Comparison of ENCODE assay signal across 1 cellular context in the genomic region with DNA sequence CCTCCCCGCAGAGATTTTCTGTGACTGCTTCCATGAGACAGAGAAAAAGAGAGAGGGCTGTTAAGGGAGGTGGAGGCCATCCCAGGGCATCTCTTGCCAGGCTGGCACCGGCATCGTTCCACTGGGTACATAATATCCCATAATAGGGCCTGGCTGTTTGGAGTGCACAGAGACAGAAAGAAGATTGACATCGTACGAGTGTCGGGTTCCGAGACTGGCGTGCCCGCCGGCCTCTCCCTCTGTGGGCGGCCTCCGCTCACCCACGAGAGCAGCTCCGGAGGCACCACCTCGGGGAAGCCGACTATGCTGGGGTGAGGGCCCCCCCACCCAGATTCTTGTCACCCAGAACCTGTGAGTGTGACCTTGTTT.
TF ChIP-seq lines count a peak whose summit lies in the region.

No MANE protein-coding gene starts in this region.

TF ChIP-seq in WTC11, 78 proteins besides CTCF, POLR2A, EP300 and RAD21 (continued from another document):
- TF ChIP-seq, protein P1, sequence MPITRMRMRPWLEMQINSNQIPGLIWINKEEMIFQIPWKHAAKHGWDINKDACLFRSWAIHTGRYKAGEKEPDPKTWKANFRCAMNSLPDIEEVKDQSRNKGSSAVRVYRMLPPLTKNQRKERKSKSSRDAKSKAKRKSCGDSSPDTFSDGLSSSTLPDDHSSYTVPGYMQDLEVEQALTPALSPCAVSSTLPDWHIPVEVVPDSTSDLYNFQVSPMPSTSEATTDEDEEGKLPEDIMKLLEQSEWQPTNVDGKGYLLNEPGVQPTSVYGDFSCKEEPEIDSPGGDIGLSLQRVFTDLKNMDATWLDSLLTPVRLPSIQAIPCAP (CRISPR knock-in tag; IDR thresholded peaks at IDR 0.05) = no peak
- no peak for TF ChIP-seq CREM (CRISPR knock-in tag; IDR thresholded peaks at IDR 0.05)
- TF ChIP-seq, protein P2, sequence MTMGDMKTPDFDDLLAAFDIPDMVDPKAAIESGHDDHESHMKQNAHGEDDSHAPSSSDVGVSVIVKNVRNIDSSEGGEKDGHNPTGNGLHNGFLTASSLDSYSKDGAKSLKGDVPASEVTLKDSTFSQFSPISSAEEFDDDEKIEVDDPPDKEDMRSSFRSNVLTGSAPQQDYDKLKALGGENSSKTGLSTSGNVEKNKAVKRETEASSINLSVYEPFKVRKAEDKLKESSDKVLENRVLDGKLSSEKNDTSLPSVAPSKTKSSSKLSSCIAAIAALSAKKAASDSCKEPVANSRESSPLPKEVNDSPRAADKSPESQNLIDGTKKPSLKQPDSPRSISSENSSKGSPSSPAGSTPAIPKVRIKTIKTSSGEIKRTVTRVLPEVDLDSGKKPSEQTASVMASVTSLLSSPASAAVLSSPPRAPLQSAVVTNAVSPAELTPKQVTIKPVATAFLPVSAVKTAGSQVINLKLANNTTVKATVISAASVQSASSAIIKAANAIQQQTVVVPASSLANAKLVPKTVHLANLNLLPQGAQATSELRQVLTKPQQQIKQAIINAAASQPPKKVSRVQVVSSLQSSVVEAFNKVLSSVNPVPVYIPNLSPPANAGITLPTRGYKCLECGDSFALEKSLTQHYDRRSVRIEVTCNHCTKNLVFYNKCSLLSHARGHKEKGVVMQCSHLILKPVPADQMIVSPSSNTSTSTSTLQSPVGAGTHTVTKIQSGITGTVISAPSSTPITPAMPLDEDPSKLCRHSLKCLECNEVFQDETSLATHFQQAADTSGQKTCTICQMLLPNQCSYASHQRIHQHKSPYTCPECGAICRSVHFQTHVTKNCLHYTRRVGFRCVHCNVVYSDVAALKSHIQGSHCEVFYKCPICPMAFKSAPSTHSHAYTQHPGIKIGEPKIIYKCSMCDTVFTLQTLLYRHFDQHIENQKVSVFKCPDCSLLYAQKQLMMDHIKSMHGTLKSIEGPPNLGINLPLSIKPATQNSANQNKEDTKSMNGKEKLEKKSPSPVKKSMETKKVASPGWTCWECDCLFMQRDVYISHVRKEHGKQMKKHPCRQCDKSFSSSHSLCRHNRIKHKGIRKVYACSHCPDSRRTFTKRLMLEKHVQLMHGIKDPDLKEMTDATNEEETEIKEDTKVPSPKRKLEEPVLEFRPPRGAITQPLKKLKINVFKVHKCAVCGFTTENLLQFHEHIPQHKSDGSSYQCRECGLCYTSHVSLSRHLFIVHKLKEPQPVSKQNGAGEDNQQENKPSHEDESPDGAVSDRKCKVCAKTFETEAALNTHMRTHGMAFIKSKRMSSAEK (CRISPR knock-in tag; IDR thresholded peaks at IDR 0.05; ENCODE audit: borderline replicate concordance) = no peak
- TF ChIP-seq TP53 (CRISPR knock-in tag; IDR thresholded peaks at IDR 0.05) = no peak
- TF ChIP-seq MXD4 (CRISPR knock-in tag; IDR thresholded peaks at IDR 0.05; ENCODE audit: borderline replicate concordance) = no peak
- TF ChIP-seq, protein P3, sequence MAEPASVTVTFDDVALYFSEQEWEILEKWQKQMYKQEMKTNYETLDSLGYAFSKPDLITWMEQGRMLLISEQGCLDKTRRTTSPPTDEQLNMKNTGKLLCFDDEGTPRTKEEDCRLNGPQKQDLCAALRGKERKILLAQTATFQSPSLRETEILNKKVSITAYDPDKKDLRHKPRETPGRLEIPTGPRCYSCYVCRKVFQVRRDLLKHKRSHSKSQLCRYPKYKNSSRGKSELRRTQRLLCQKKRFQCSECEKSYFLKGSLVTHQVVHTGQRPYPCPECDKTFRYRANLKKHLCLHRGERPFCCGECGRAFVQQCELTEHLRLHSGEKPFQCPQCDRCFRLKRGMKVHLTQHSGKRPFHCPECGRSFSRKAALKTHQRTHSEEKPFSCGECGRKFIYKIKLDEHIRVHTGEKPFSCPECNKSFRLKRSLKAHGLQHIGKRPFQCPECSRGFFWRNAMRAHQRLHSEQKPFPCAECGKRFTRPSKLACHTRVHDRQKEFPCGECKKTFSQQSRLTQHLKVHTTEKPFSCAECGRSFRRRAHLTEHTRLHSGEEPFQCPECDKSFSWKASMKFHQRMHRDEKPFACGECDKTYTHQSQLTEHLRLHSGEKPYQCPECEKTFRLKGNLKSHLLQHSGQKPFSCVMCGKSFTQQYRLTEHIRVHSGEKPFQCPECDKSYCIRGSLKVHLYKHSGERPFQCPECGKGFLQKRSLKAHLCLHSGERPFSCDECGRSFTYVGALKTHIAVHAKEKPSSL (CRISPR knock-in tag; conservative IDR thresholded peaks at IDR 0.05) = no peak
- TF ChIP-seq TEAD1 (CRISPR knock-in tag; IDR thresholded peaks at IDR 0.05) = no peak
- TF ChIP-seq NFE2L1 (CRISPR knock-in tag; IDR thresholded peaks at IDR 0.05) = no peak
TF ChIP-seq in WTC11: peak in this region for 0.
